Comparison of ENCODE assay signal across 16 cellular contexts in the genomic region with DNA sequence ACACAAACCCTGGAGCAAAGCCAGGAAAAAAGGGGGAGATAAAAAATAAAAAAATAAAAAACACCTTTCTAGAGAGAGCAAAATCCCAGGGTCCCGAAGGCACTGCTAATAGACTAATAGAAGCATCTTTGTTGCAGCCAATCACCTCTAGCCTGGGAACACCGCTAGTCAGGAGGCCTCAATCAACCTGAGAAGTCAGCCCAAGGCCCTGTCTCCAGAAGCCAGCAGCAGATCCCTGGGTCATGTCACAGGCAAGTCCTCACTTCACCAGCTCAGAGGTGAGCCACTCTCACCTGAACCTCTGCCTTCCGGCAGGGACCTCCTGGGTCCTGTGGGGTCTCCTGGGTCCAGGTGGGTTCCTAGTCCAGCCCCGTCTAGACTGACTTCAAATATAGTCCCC. TPM values are rescaled to one million over a fixed set of nuclear protein-coding genes. Genes with fewer than 3 reads are reported as not detected.
DNase-seq lines count a peak whose midpoint lies in the region; ATAC-seq, FAIRE-seq and TF ChIP-seq lines count a peak whose summit lies in the region.
"Had no signal": no experiment of that assay in that cellular context is flagged by ENCODE, and none has a peak within 500 bp of the region (broad histone marks: within the 10 kb centered on the region; RNA-seq: fewer than 3 reads in every experiment).

No MANE protein-coding gene starts in this region.

- no peak for FAIRE-seq in endothelial cell of umbilical vein (lab: Jason Lieb, UNC)
- FAIRE-seq: frontal cortex, HTR-8/SVneo, islet of Langerhans, small intestine had no signal

- H2AFZ ChIP-seq in endothelial cell of umbilical vein (ENCODE audit: low read depth, low read length), result no peak overlapping the region

- no peaks in the 10 kb centered on the region for H3K9me3 Mint-ChIP-seq in nephron
- H3K9me3 Mint-ChIP-seq: naive thymus-derived CD4-positive, alpha-beta T cell had no signal

- H3K36me3 Mint-ChIP-seq in nephron (ENCODE audit: low read depth), result peaks cover 3% of the 10 kb centered on the region

- peak overlapping the region; percentile 72 for H3K27ac ChIP-seq in endothelial cell of umbilical vein (ENCODE audit: insufficient read depth, low read depth, low read length)
- H3K27ac ChIP-seq in upper lobe of left lung, result peak overlapping the region; percentile 67 to 73 (median 70)
- H3K27ac ChIP-seq: thoracic aorta had no signal

- no TSS peak for BruUV-seq in endothelial cell of umbilical vein (replicated peaks; lab: Mats Ljungman, UMichigan)

- ATAC-seq in upper lobe of left lung (ENCODE audit: low FRiP score in 2 of 2) (no peak), GM21723 (IDR thresholded peaks at IDR 0.05; ENCODE audit: unreplicated experiment) (no peak)
- ATAC-seq: naive thymus-derived CD4-positive, alpha-beta T cell had no signal

- CTCF ChIA-PET in endothelial cell of umbilical vein (lab: Charles Lee), result interaction anchor here (0.7 to 6.1 kb wide), 5 partner anchors 27 to 98 kb away, joined by 3 to 39 read pairs (median 4); no protein-coding TSS in a partner anchor

- H3K4me3 Mint-ChIP-seq in nephron, result peak overlapping the region in 1 of 3 experiments; percentile 71
- H3K4me3 Mint-ChIP-seq: naive thymus-derived CD4-positive, alpha-beta T cell had no signal

- no peak for TF ChIP-seq EP300 in upper lobe of left lung (IDR thresholded peaks at IDR 0.05)

- TF ChIP-seq CTCF in endothelial cell of umbilical vein (IDR thresholded peaks at IDR 0.05; ENCODE audit: extremely low read depth in 1 of 2, insufficient read depth in 1 of 2, low read depth in 1 of 2, low read length in 2 of 2) (no peak), nephron (IDR thresholded peaks at IDR 0.05; ENCODE audit: unreplicated experiment in 3 of 3) (no peak), upper lobe of left lung (IDR thresholded peaks at IDR 0.05) (no peak)

- peak overlapping the region; percentile 26 for H3K4me2 ChIP-seq in endothelial cell of umbilical vein (ENCODE audit: insufficient read depth, low read length)

- H3K27me3 Mint-ChIP-seq in nephron (ENCODE audit: low read depth), result peaks cover 1% of the 10 kb centered on the region
- H3K27me3 Mint-ChIP-seq: naive thymus-derived CD4-positive, alpha-beta T cell had no signal

- POLR2A ChIA-PET in endothelial cell of umbilical vein (lab: Charles Lee), result no interaction called here

- dilution Hi-C loops in endothelial cell of umbilical vein (cut with MboI; ENCODE audit: extremely low pct_ligation_motif_present, low sequenced_read_pairs), result no loop called here

- H4K20me1 ChIP-seq in endothelial cell of umbilical vein (replicated peaks; ENCODE audit: control insufficient read depth, extremely low read depth, insufficient read depth, low read length), result no peaks in the 10 kb centered on the region

- DNase-seq in activated CD4-positive, CD25-positive, alpha-beta regulatory T cell treated with anti-CD3 and anti-CD28 coated beads, Interleukin-2, amount 50 U/mL, for 72 hours, result peak; percentile 4
- no peak for DNase-seq in activated CD4-positive, CD25-positive, alpha-beta regulatory T cell (lab: John Stamatoyannopoulos, UW)
- DNase-seq in endothelial cell of umbilical vein (ENCODE audit: low read depth, low spot score) (no peak), upper lobe of left lung (peak in 1 of 2 donors; percentile 21), T-helper 1 cell (no peak), LoVo (ENCODE audit: low spot score) (no peak)
- DNase-seq: activated CD4-positive, alpha-beta T cell treated with anti-CD3 and anti-CD28 coated beads, Interleukin-2, amount 50 U/mL, for 4 hours; naive thymus-derived CD4-positive, alpha-beta T cell; T1000 had no signal

- TF ChIP-seq POLR2A in endothelial cell of umbilical vein (IDR thresholded peaks at IDR 0.05; ENCODE audit: low read depth, low read length) (no peak), upper lobe of left lung (IDR thresholded peaks at IDR 0.05) (no peak)

- peaks cover 0 to 2% of the 10 kb centered on the region in 2 experiments for H3K36me3 ChIP-seq in endothelial cell of umbilical vein (ENCODE audit: control insufficient read depth in 2 of 2, extremely low read depth in 1 of 2, insufficient read depth in 2 of 2, low read length in 2 of 2)
- no peaks in the 10 kb centered on the region for H3K36me3 ChIP-seq in upper lobe of left lung
- H3K36me3 ChIP-seq: thoracic aorta had no signal

- H3K27me3 ChIP-seq in endothelial cell of umbilical vein (ENCODE audit: control insufficient read depth in 2 of 2, insufficient read depth in 2 of 2, low read length in 2 of 2) (no peaks in the 10 kb centered on the region), upper lobe of left lung (no peaks in the 10 kb centered on the region)

- H3K4me1 ChIP-seq in endothelial cell of umbilical vein (ENCODE audit: control insufficient read depth, extremely low read depth, insufficient read depth, low read length) (peaks cover 29% of the 10 kb centered on the region), upper lobe of left lung (peaks cover 18 to 35% (median 25%) of the 10 kb centered on the region in 4 donors)

- WGBS in upper lobe of left lung, 2 donors, result 82 to 92% methylated on average over 4 of the region's 4 CpGs

- peaks cover 81% of the 10 kb centered on the region for H3K4me1 Mint-ChIP-seq in nephron

- H3K9me1 ChIP-seq in endothelial cell of umbilical vein (replicated peaks; ENCODE audit: control insufficient read depth, extremely low read depth, insufficient read depth, low read length), result no peaks in the 10 kb centered on the region

- H3K79me2 ChIP-seq in endothelial cell of umbilical vein (ENCODE audit: control insufficient read depth, insufficient read depth, low read length), result peaks cover 22% of the 10 kb centered on the region

- intact Hi-C loops in endothelial cell of umbilical vein (cut with micrococcal nuclease), result loop anchor here (5.0 to 10.0 kb wide), 2 partner anchors 189 to 523 kb away; no protein-coding TSS in a partner anchor

- H3K27ac Mint-ChIP-seq in nephron, result peak overlapping the region; percentile 70 to 95 (median 93)
- H3K27ac Mint-ChIP-seq: naive thymus-derived CD4-positive, alpha-beta T cell had no signal

- H3K4me3 ChIP-seq in endothelial cell of umbilical vein (replicated peaks in 1 of 3; ENCODE audit: insufficient read depth in 1 of 3, low read depth in 1 of 3, low read length in 3 of 3), result no peak overlapping the region
- no peak overlapping the region for H3K4me3 ChIP-seq in upper lobe of left lung

- peak overlapping the region; percentile 33 for H3K9ac ChIP-seq in endothelial cell of umbilical vein (replicated peaks; ENCODE audit: extremely low read depth, insufficient read depth, low read length)

- H3K9me3 ChIP-seq in endothelial cell of umbilical vein (replicated peaks; ENCODE audit: control insufficient read depth, insufficient read depth, low read length) (no peaks in the 10 kb centered on the region), upper lobe of left lung (no peaks in the 10 kb centered on the region)
- H3K9me3 ChIP-seq: thoracic aorta had no signal

TF ChIP-seq in endothelial cell of umbilical vein, 7 proteins besides CTCF, POLR2A, EP300 and RAD21:
- TF ChIP-seq POLR2AphosphoS5 (IDR thresholded peaks at IDR 0.05; ENCODE audit: insufficient read depth, low read depth, low read length), result no peak
- TF ChIP-seq MYC (IDR thresholded peaks at IDR 0.05; ENCODE audit: low read depth, low read length), result no peak
- no peak for TF ChIP-seq JUN (IDR thresholded peaks at IDR 0.05; ENCODE audit: borderline replicate concordance, insufficient read depth, insufficient read length, low read depth)
- no peak for TF ChIP-seq FOS (IDR thresholded peaks at IDR 0.05; ENCODE audit: borderline replicate concordance, insufficient read depth, low read length)
- TF ChIP-seq GATA2 (IDR thresholded peaks at IDR 0.05; ENCODE audit: insufficient read depth, insufficient read length, low read depth, low read length), result no peak
- TF ChIP-seq, protein P1, sequence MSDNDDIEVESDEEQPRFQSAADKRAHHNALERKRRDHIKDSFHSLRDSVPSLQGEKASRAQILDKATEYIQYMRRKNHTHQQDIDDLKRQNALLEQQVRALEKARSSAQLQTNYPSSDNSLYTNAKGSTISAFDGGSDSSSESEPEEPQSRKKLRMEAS (IDR thresholded peaks at IDR 0.05; ENCODE audit: insufficient read depth, insufficient read length), result no peak
- no peak for TF ChIP-seq EZH2 (IDR thresholded peaks at IDR 0.05; ENCODE audit: borderline replicate concordance, low read depth, low read length, severe bottlenecking)

RNA-seq across cellular contexts. Expression of a gene that starts 37.5 kb away (rescaled TPM):
- total RNA-seq in endothelial cell of umbilical vein, result 20.0 and 30.2 TPM in 2 replicates
- 22.9 and 25.9 TPM in 2 replicates for polyA plus RNA-seq in endothelial cell of umbilical vein
- polyA plus RNA-seq in endothelial cell of umbilical vein (2011; cell fraction: cytosol; rRNA removed), result 31.8 and 39.0 TPM in 2 replicates
- 19.9 and 20.4 TPM in 2 replicates for polyA plus RNA-seq in endothelial cell of umbilical vein (2011; cell fraction: nucleus; rRNA removed)
- polyA plus RNA-seq in endothelial cell of umbilical vein (2012), result 70.9 and 71.0 TPM in 2 replicates
- polyA minus RNA-seq in endothelial cell of umbilical vein, result 31.3 and 47.8 TPM in 2 replicates
- 10.9 TPM for polyA minus RNA-seq in endothelial cell of umbilical vein (2011; cell fraction: cytosol; rRNA and poly(A)+ RNA removed)
- polyA minus RNA-seq in endothelial cell of umbilical vein (2011; cell fraction: nucleus; rRNA and poly(A)+ RNA removed), result 16.4 and 32.0 TPM in 2 replicates
- 100 to 1,000 TPM in 1 of 6 donors, 10 to 100 TPM in 5; 54.5 to 109 (median 67.5) TPM for total RNA-seq in upper lobe of left lung
